ENCODE assay signal across 1 cellular context in the genomic region with DNA sequence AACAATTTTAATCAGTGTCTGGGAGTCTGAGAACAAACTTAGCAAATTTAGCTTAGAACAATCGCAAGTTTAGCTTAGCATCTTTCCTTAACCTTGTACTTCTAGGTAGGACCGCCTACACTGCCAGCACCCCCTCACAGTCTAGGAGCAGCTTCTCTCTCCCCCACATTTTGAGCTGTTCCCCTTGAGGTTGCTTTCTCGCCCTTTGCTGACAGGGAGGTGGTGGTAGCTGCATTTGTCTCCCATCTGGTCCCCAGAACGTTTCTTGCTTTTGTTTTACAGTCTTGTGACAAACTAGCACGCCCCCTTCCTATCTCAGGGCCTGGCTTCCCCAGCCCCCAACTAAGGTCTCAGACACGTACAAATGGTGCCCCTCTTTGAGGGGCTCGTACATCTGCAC.
TF ChIP-seq lines count a peak whose summit lies in the region.

No MANE protein-coding gene starts in this region.

TF ChIP-seq in SK-N-SH, 30 proteins besides CTCF, POLR2A, EP300 and RAD21 (continued from another document):
- TF ChIP-seq, protein P1, sequence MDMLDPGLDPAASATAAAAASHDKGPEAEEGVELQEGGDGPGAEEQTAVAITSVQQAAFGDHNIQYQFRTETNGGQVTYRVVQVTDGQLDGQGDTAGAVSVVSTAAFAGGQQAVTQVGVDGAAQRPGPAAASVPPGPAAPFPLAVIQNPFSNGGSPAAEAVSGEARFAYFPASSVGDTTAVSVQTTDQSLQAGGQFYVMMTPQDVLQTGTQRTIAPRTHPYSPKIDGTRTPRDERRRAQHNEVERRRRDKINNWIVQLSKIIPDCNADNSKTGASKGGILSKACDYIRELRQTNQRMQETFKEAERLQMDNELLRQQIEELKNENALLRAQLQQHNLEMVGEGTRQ (IDR thresholded peaks at IDR 0.05; ENCODE audit: borderline replicate concordance, low read depth, low read length): no peak
- TF ChIP-seq CHD2 (IDR thresholded peaks at IDR 0.05; ENCODE audit: low read length, partially characterized antibody) (peak; percentile 12), SMC3 (IDR thresholded peaks at IDR 0.05; ENCODE audit: low read depth, low read length) (no peak), TAF1 (IDR thresholded peaks at IDR 0.05; ENCODE audit: borderline replicate concordance, low read depth, low read length) (no peak)
TF ChIP-seq in SK-N-SH: peak in this region for 1.
